ENCODE assay signal across 22 cellular contexts in genomic region chr4:119543794-119544193, GRCh38.
"Had no signal": no experiment of that assay in that cellular context is flagged by ENCODE, and none has a peak within 500 bp of the region (broad histone marks: within the 10 kb centered on the region; RNA-seq: fewer than 3 reads in every experiment).

No MANE protein-coding gene starts in this region.

- H3K27ac Mint-ChIP-seq: activated naive CD8-positive, alpha-beta T cell; brain; memory B cell; naive B cell; progenitor cell of endocrine pancreas; stimulated activated naive CD8-positive, alpha-beta T cell treated with anti-CD3 and anti-CD28 coated beads, Interleukin-15, amount 100 ng/mL, for 72 hours; T-helper 17 cell had no signal

- H3K36me3 Mint-ChIP-seq: naive B cell had no signal

- DNase-seq: activated CD4-positive, alpha-beta T cell treated with anti-CD3 and anti-CD28 coated beads for 1 hour; activated CD4-positive, alpha-beta T cell treated with anti-CD3 and anti-CD28 coated beads, Interleukin-2, amount 50 U/mL, for 4 hours; activated gamma-delta T cell; amygdala; central memory CD4-positive, alpha-beta T cell; cortex of kidney; effector CD4-positive, alpha-beta T cell; mucosa of descending colon; naive B cell; small intestine; stimulated activated CD4-positive, alpha-beta T cell treated with anti-CD3 and anti-CD28 coated beads, Interleukin-15, amount 100 ng/mL, for 24 hours; stimulated activated CD4-positive, alpha-beta T cell treated with anti-CD3 and anti-CD28 coated beads, Interleukin-4, amount 100 ng/mL, for 1 hour; stimulated activated naive CD8-positive, alpha-beta T cell treated with anti-CD3 and anti-CD28 coated beads, Interleukin-15, amount 100 ng/mL, for 72 hours; T-helper 17 cell; upper lobe of left lung had no signal

- H3K4me1 Mint-ChIP-seq: brain; memory B cell; naive B cell; stimulated activated naive CD8-positive, alpha-beta T cell treated with anti-CD3 and anti-CD28 coated beads, Interleukin-15, amount 100 ng/mL, for 72 hours; T-helper 17 cell had no signal

- ATAC-seq: esophagus mucosa; mucosa of descending colon; stimulated activated naive CD8-positive, alpha-beta T cell treated with anti-CD3 and anti-CD28 coated beads, Interleukin-15, amount 100 ng/mL, for 72 hours; T-helper 17 cell had no signal

- H3K27me3 ChIP-seq: upper lobe of left lung had no signal

- H3K27me3 Mint-ChIP-seq: activated naive CD8-positive, alpha-beta T cell; memory B cell; naive B cell; progenitor cell of endocrine pancreas; stimulated activated naive CD8-positive, alpha-beta T cell treated with anti-CD3 and anti-CD28 coated beads, Interleukin-15, amount 100 ng/mL, for 72 hours; T-helper 17 cell had no signal

- H3K4me3 Mint-ChIP-seq: activated naive CD8-positive, alpha-beta T cell; brain; memory B cell; naive B cell; neural crest cell; stimulated activated naive CD8-positive, alpha-beta T cell treated with anti-CD3 and anti-CD28 coated beads, Interleukin-15, amount 100 ng/mL, for 72 hours; T-helper 17 cell had no signal

- H3K4me3 ChIP-seq: mucosa of descending colon, upper lobe of left lung had no signal

- H3K9me3 Mint-ChIP-seq: brain; memory B cell; naive B cell; neural crest cell; stimulated activated naive CD8-positive, alpha-beta T cell treated with anti-CD3 and anti-CD28 coated beads, Interleukin-15, amount 100 ng/mL, for 72 hours had no signal

- H3K9me3 ChIP-seq: mucosa of descending colon, upper lobe of left lung had no signal

- H3K27ac ChIP-seq: upper lobe of left lung, VCaP had no signal

- H3K4me1 ChIP-seq: upper lobe of left lung had no signal
